In the genomic region with DNA sequence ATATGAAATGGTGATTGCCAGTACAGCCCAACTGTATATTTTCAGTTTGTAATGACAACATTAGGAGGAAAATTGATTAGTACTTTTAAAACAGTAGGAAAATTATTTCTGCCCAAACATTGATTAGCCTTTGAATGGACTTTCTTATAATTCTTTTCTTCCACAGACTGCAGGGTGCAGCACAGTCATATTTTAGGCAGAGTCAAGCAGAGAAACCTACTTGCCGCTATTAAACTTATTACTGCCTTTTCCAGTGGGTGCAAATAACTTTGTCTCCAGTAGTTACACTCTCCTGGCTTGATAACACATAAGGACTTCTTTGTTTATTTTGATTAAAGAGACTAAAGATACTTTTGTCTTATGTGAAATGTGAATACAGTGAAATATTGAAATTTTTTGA, we compare ENCODE assay signal across 19 cellular contexts.
DNase-seq lines count a peak whose midpoint lies in the region; FAIRE-seq and TF ChIP-seq lines count a peak whose summit lies in the region.
"Had no signal": no experiment of that assay in that cellular context is flagged by ENCODE, and none has a peak within 500 bp of the region (broad histone marks: within the 10 kb centered on the region; RNA-seq: fewer than 3 reads in every experiment).

No MANE protein-coding gene starts in this region.

- H3K4me3 ChIP-seq in OCI-LY3 (ENCODE audit: low read length): no peak overlapping the region
- H3K4me3 ChIP-seq in trophoblast cell (ENCODE audit: low read depth, low read length): no peak overlapping the region
- H3K4me3 ChIP-seq: PC-9 had no signal

- H4K8ac ChIP-seq in trophoblast cell (ENCODE audit: low read depth, low read length): no peak overlapping the region

- H3K36me3 Mint-ChIP-seq in osteocyte (ENCODE audit: unreplicated experiment): no peaks in the 10 kb centered on the region

- no peak overlapping the region for H2BK12ac ChIP-seq in trophoblast cell (ENCODE audit: low read length)

- no peak overlapping the region for H2BK5ac ChIP-seq in trophoblast cell (ENCODE audit: low read depth, low read length, poor library complexity)

- no peak overlapping the region for H3K4ac ChIP-seq in trophoblast cell (ENCODE audit: low read depth, low read length)

- H4K20me1 ChIP-seq in OCI-LY3 (ENCODE audit: insufficient read depth, low read length): no peaks in the 10 kb centered on the region

- H3K4me3 Mint-ChIP-seq in osteocyte (ENCODE audit: unreplicated experiment): no peak overlapping the region
- H3K4me3 Mint-ChIP-seq: CD4-positive, alpha-beta T cell had no signal

- no peak overlapping the region for H4K91ac ChIP-seq in trophoblast cell (ENCODE audit: low read depth, low read length)

- no peaks in the 10 kb centered on the region for H3K9me3 Mint-ChIP-seq in osteocyte (ENCODE audit: unreplicated experiment)

- H4K12ac ChIP-seq in trophoblast cell (ENCODE audit: low read depth, low read length): no peak overlapping the region

- no peaks in the 10 kb centered on the region for H3K36me3 ChIP-seq in OCI-LY3 (replicated peaks; ENCODE audit: low read depth, low read length)
- H3K36me3 ChIP-seq in trophoblast cell (ENCODE audit: control insufficient read depth in 1 of 2, insufficient read depth in 2 of 2, low read length in 2 of 2): no peaks in the 10 kb centered on the region

- no peak for TF ChIP-seq POLR2A in erythroblast (IDR thresholded peaks at IDR 0.05; ENCODE audit: low read length)

- peak; percentile 10 for TF ChIP-seq CTCF in D721Med (IDR thresholded peaks at IDR 0.05; ENCODE audit: insufficient read depth, missing control alignments)
- TF ChIP-seq CTCF in OCI-LY3 (IDR thresholded peaks at IDR 0.05; ENCODE audit: low read depth, low read length): peak; percentile 29; the same call in 1 of the 2 replicates
- TF ChIP-seq CTCF in osteocyte (IDR thresholded peaks at IDR 0.05): peak; percentile 7

- no peaks in the 10 kb centered on the region for H3K4me1 Mint-ChIP-seq in osteocyte (ENCODE audit: unreplicated experiment)

- H3K27me3 ChIP-seq in OCI-LY3 (ENCODE audit: low read depth, low read length) (no peaks in the 10 kb centered on the region), trophoblast cell (ENCODE audit: insufficient read depth, low read length) (no peaks in the 10 kb centered on the region)

- H3K14ac ChIP-seq in trophoblast cell (ENCODE audit: low read length): no peak overlapping the region

- no peak overlapping the region for H3K27ac Mint-ChIP-seq in osteocyte (ENCODE audit: unreplicated experiment)
- H3K27ac Mint-ChIP-seq: CD4-positive, alpha-beta T cell had no signal

- no peak overlapping the region for H3K4me2 ChIP-seq in OCI-LY3 (ENCODE audit: low read length)
- no peak overlapping the region for H3K4me2 ChIP-seq in trophoblast cell (ENCODE audit: low read length)
- H3K4me2 ChIP-seq: KMS-11, PC-9 had no signal

- H3K27me3 Mint-ChIP-seq in osteocyte (ENCODE audit: unreplicated experiment): no peaks in the 10 kb centered on the region
- H3K27me3 Mint-ChIP-seq: CD4-positive, alpha-beta T cell had no signal

- H3K79me2 ChIP-seq in OCI-LY3 (ENCODE audit: low read length): no peaks in the 10 kb centered on the region
- H3K79me2 ChIP-seq in trophoblast cell (ENCODE audit: control insufficient read depth, insufficient read depth, low read length, poor library complexity): peaks cover 1% of the 10 kb centered on the region

- no CpG with 5 or more reads among the region's 1 CpG for WGBS in trophoblast cell (ENCODE audit: extremely low coverage, insufficient coverage, insufficient read length)

- H2AFZ ChIP-seq in OCI-LY3 (ENCODE audit: low read depth, low read length): no peak overlapping the region
- H2AFZ ChIP-seq in trophoblast cell (ENCODE audit: insufficient read depth, low read length, poor library complexity): no peak overlapping the region
- H2AFZ ChIP-seq: PC-9 had no signal

- FAIRE-seq in D721Med (lab: Jason Lieb, UNC): no peak
- no peak for FAIRE-seq in frontal cortex (lab: Jason Lieb, UNC)
- FAIRE-seq: G401.6, H54 had no signal

- no peaks in the 10 kb centered on the region for H3K79me1 ChIP-seq in trophoblast cell (ENCODE audit: low read length)

- H3K9me3 ChIP-seq in OCI-LY3 (ENCODE audit: insufficient read depth, low read length): no peaks in the 10 kb centered on the region
- no peaks in the 10 kb centered on the region for H3K9me3 ChIP-seq in trophoblast cell (ENCODE audit: insufficient read depth, low read depth, low read length)

- H3K4me1 ChIP-seq in OCI-LY3 (ENCODE audit: low read length) (no peaks in the 10 kb centered on the region), trophoblast cell (ENCODE audit: control insufficient read depth in 1 of 2, insufficient read depth in 2 of 2, low read length in 2 of 2) (peaks cover 0 to 2% of the 10 kb centered on the region in 2 experiments)

- DNase-seq in COLO829 (ENCODE audit: low spot score) (peak; percentile 12), D721Med (ENCODE audit: insufficient read length, low spot score) (no peak), osteocyte (ENCODE audit: extremely low spot score, unreplicated experiment) (no peak), trophoblast cell (no peak), frontal cortex (ENCODE audit: low spot score in 2 of 2) (no peak), erythroblast (lab: John Stamatoyannopoulos, UW) (no peak)
- DNase-seq: CD4-positive, alpha-beta T cell; DMS153; IMR-90; NCI-H1105 treated with DMSO at 0.1 percent for 48 hours; NCI-H2029 treated with DMSO at 0.1 percent for 48 hours; NCI-H524 treated with DMSO at 0.1 percent for 48 hours; PC-9; RPMI8226; SIG-M5 had no signal

- H2BK120ac ChIP-seq in trophoblast cell (ENCODE audit: insufficient read depth, low read length, poor library complexity): no peak overlapping the region

- no peak overlapping the region for H2AK5ac ChIP-seq in trophoblast cell (ENCODE audit: low read length)

- no peak overlapping the region for H3K27ac ChIP-seq in OCI-LY3 (ENCODE audit: low read length)
- no peak overlapping the region for H3K27ac ChIP-seq in trophoblast cell (ENCODE audit: low read depth, low read length)
- H3K27ac ChIP-seq: KMS-11, PC-9 had no signal

- no peak overlapping the region for H3K18ac ChIP-seq in trophoblast cell (ENCODE audit: low read length)

- H3K23ac ChIP-seq in trophoblast cell (ENCODE audit: low read length): no peak overlapping the region

- H3K9ac ChIP-seq in OCI-LY3 (ENCODE audit: low read length) (no peak overlapping the region), trophoblast cell (ENCODE audit: low read length) (no peak overlapping the region)
- H3K9ac ChIP-seq: KMS-11 had no signal
